ENCODE assay signal across 8 cellular contexts in genomic region chr1:202189012-202189790, GRCh38. TPM values are rescaled to one million over a fixed set of nuclear protein-coding genes. Genes with fewer than 3 reads are reported as not detected.
DNase-seq lines count a peak whose midpoint lies in the region; ATAC-seq, FAIRE-seq and TF ChIP-seq lines count a peak whose summit lies in the region.

No MANE protein-coding gene starts in this region.

- TF ChIP-seq EP300 in gastroesophageal sphincter (IDR thresholded peaks at IDR 0.05), result no peak

- H3K27ac ChIP-seq in SJSA1, result no peak overlapping the region
- no peak overlapping the region for H3K27ac ChIP-seq in gastroesophageal sphincter
- H3K27ac ChIP-seq in uterus, result no peak overlapping the region

- H3K9me3 ChIP-seq in SJSA1 (replicated peaks), result no peaks in the 10 kb centered on the region
- no peaks in the 10 kb centered on the region for H3K9me3 ChIP-seq in gastroesophageal sphincter
- no peaks in the 10 kb centered on the region for H3K9me3 ChIP-seq in uterus

- peak; percentile 58 for FAIRE-seq in HTR-8/SVneo (lab: Jason Lieb, UNC)

- TF ChIP-seq POLR2A in gastroesophageal sphincter (IDR thresholded peaks at IDR 0.05) (no peak), uterus (IDR thresholded peaks at IDR 0.05) (no peak)

- H3K36me3 ChIP-seq in SJSA1 (no peaks in the 10 kb centered on the region), gastroesophageal sphincter (no peaks in the 10 kb centered on the region), uterus (no peaks in the 10 kb centered on the region)

- H3K4me1 ChIP-seq in SJSA1 (replicated peaks) (peaks cover 5% of the 10 kb centered on the region), gastroesophageal sphincter (peaks cover 0 to 25% (median 2%) of the 10 kb centered on the region in 3 donors), uterus (no peaks in the 10 kb centered on the region)

- TF ChIP-seq CTCF in gastroesophageal sphincter (IDR thresholded peaks at IDR 0.05) (peak in 3 of 4 experiments; percentile 44 to 93 (median 64)), uterus (IDR thresholded peaks at IDR 0.05) (peak; percentile 57 to 74 (median 65))

- 80% methylated on average over 1 to 6 of the region's 19 CpGs for WGBS in gastroesophageal sphincter (ENCODE audit: low coverage in 1 of 2), 2 donors

- peak; percentile 12 for DNase-seq in DMS114 treated with DMSO at 0.1 percent for 48 hours (lab: John Stamatoyannopoulos, UW; ENCODE audit: unreplicated experiment)
- peak; percentile 53 for DNase-seq in HTR-8/SVneo (ENCODE audit: insufficient read length, low spot score)
- DNase-seq in SJSA1 (ENCODE audit: low read depth in 1 of 2, low spot score in 2 of 2), result peak; percentile 54 to 82
- peak; percentile 42 for DNase-seq in activated gamma-delta T cell (lab: John Stamatoyannopoulos, UW)
- DNase-seq in posterior cingulate gyrus, result peak; percentile 26 to 96 (median 80)
- DNase-seq in uterus, result peak; percentile 53 to 63

- ATAC-seq in gastroesophageal sphincter (peak; percentile 49), HG02763 (IDR thresholded peaks at IDR 0.05; ENCODE audit: unreplicated experiment) (no peak)

- H3K27me3 ChIP-seq in SJSA1 (replicated peaks), result peaks cover 14% of the 10 kb centered on the region
- peaks cover 77% of the 10 kb centered on the region for H3K27me3 ChIP-seq in gastroesophageal sphincter
- no peaks in the 10 kb centered on the region for H3K27me3 ChIP-seq in uterus

- H3K4me3 ChIP-seq in SJSA1 (no peak overlapping the region), gastroesophageal sphincter (no peak overlapping the region), uterus (no peak overlapping the region)

- intact Hi-C loops in posterior cingulate gyrus (cut with DNase I), result loop anchor here (1.0 to 2.0 kb wide), 2 partner anchors 126 to 530 kb away; no protein-coding TSS in a partner anchor
- intact Hi-C loops in uterus (cut with DNase I; ENCODE audit: low total_unique reads), result loop anchor here (5.0 kb wide), 1 partner anchor 528 kb away; no protein-coding TSS in a partner anchor

RNA-seq across cellular contexts. Expression of gene LGR6, which starts 4.4 kb away (rescaled TPM):
- not detected in 2 replicates for total RNA-seq in SJSA1 (2014; rRNA removed; shearing (Covaris generic))
- total RNA-seq in gastroesophageal sphincter, result 1 to 10 TPM in 1 of 4 donors, under 1 TPM in 3; 0.12 to 2.8 (median 0.48) TPM
- total RNA-seq in uterus, result 1 to 10 TPM in 3 of 4 donors, not detected in 1; 3.5 to 7.2 (median 4.0) TPM

RNA-seq across cellular contexts. Expression of gene PTPN7, which starts 28.8 kb away (rescaled TPM):
- not detected in 2 replicates for total RNA-seq in SJSA1 (2014; rRNA removed; shearing (Covaris generic))
- total RNA-seq in gastroesophageal sphincter (1 to 10 TPM in 3 of 4 donors, under 1 TPM in 1; 0.78 to 2.0 (median 1.7) TPM), uterus (1 to 10 TPM in 2 of 4 donors, under 1 TPM in 1, not detected in 1; 0.79 to 8.5 (median 1.8) TPM)

RNA-seq across cellular contexts. Expression of gene ARL8A, which starts 44.7 kb away (rescaled TPM):
- 21.1 and 31.7 TPM in 2 replicates for total RNA-seq in SJSA1 (2014; rRNA removed; shearing (Covaris generic))
- total RNA-seq in gastroesophageal sphincter (10 to 100 TPM; 34.9 to 57.5 (median 43.6) TPM), uterus (10 to 100 TPM in 3 of 4 donors, 1 to 10 TPM in 1; 4.6 to 86.2 (median 18.7) TPM)

Comparison
In these comparisons a context has a peak if more than half of its experiments do, and no peak if none do; other contexts are left out.
1. DNase-seq: peak in every context shown above with its lines; median percentile 80 in posterior cingulate gyrus; 68 in SJSA1; 58 in uterus; 53 in HTR-8/SVneo; 42 in activated gamma-delta T cell; 12 in DMS114 treated with DMSO at 0.1 percent for 48 hours.